ENCODE assay signal across 10 cellular contexts in genomic region chr12:47396902-47397663, GRCh38.
DNase-seq lines count a peak whose midpoint lies in the region; ATAC-seq, FAIRE-seq and TF ChIP-seq lines count a peak whose summit lies in the region.
"Had no signal": no experiment of that assay in that cellular context is flagged by ENCODE, and none has a peak within 500 bp of the region (broad histone marks: within the 10 kb centered on the region; RNA-seq: fewer than 3 reads in every experiment).

No MANE protein-coding gene starts in this region.

- no peaks in the 10 kb centered on the region for H3K79me2 ChIP-seq in K562 (ENCODE audit: control insufficient read depth, insufficient read depth, low read length)

- POLR2A ChIA-PET in Panc1 (lab: Charles Lee) = no interaction called here
- POLR2A ChIA-PET in K562 (lab: Yijun Ruan, JAX) = interaction anchor here (0.7 to 1.5 kb wide), 2 partner anchors 9 to 15 kb away, joined by 4 read pairs; no protein-coding TSS in a partner anchor

- BruUV-seq in Panc1 (replicated peaks; lab: Mats Ljungman, UMichigan) (no TSS peak), K562 (replicated peaks; lab: Mats Ljungman, UMichigan) (no TSS peak)

- no peak overlapping the region for H2BK5ac ChIP-seq in neuronal stem cell (ENCODE audit: low read length)

- H3K4me2 ChIP-seq in K562 (ENCODE audit: insufficient read depth, low read length) (no peak overlapping the region), neuronal stem cell (ENCODE audit: insufficient read depth, low read length, poor library complexity, severe bottlenecking) (no peak overlapping the region)

- TF ChIP-seq EP300 in K562 (IDR thresholded peaks at IDR 0.05; ENCODE audit: low read length) = no peak

- peaks cover 49 to 95% of the 10 kb centered on the region in 2 donors for H3K4me1 Mint-ChIP-seq in stimulated activated naive B cell treated with anti-CD40 and anti-IgM and Interleukin-4, amounts not matched to agents 10 μg/mL and 1 μg/mL and 100 μg/mL, for 72 hours

- no peaks in the 10 kb centered on the region for H3K27me3 Mint-ChIP-seq in stimulated activated naive B cell treated with anti-CD40 and anti-IgM and Interleukin-4, amounts not matched to agents 10 μg/mL and 1 μg/mL and 100 μg/mL, for 72 hours

- no peaks in the 10 kb centered on the region for H3K9me3 ChIP-seq in Panc1 (ENCODE audit: control insufficient read depth, insufficient read depth, low read depth, low read length)
- no peaks in the 10 kb centered on the region; the same call in 1 of the 2 replicates for H3K9me3 ChIP-seq in K562 (replicated peaks; ENCODE audit: control insufficient read depth, insufficient read depth, low read depth, low read length)
- peaks cover 0 to 4% of the 10 kb centered on the region in 2 donors for H3K9me3 ChIP-seq in neuronal stem cell (replicated peaks in 1 of 2; ENCODE audit: control insufficient read depth in 2 of 2, insufficient read depth in 1 of 2, low read depth in 1 of 2, low read length in 2 of 2)

- FAIRE-seq in K562 (lab: Jason Lieb, UNC) = no peak

- peaks cover 69 to 72% of the 10 kb centered on the region in 2 donors for H3K36me3 Mint-ChIP-seq in stimulated activated naive B cell treated with anti-CD40 and anti-IgM and Interleukin-4, amounts not matched to agents 10 μg/mL and 1 μg/mL and 100 μg/mL, for 72 hours

- no peak overlapping the region for H3K4me3 ChIP-seq in Panc1 (ENCODE audit: low read depth in 2 of 2, low read length in 2 of 2)
- H3K4me3 ChIP-seq in K562 = no peak overlapping the region
- H3K4me3 ChIP-seq in neuronal stem cell (ENCODE audit: low read length in 2 of 2) = peak overlapping the region in 1 of 2 donors; percentile 56
- H3K4me3 ChIP-seq: tibial artery had no signal

- H3K9me3 Mint-ChIP-seq in stimulated activated naive B cell treated with anti-CD40 and anti-IgM and Interleukin-4, amounts not matched to agents 10 μg/mL and 1 μg/mL and 100 μg/mL, for 72 hours = peaks cover 19 to 26% of the 10 kb centered on the region in 2 donors

- no peak overlapping the region for H3K14ac ChIP-seq in neuronal stem cell (ENCODE audit: low read length)

- no peak overlapping the region for H3K23ac ChIP-seq in neuronal stem cell (ENCODE audit: low read depth, low read length, poor library complexity)

- no peak overlapping the region for H2BK12ac ChIP-seq in neuronal stem cell (ENCODE audit: low read length)

- peak overlapping the region in 1 of 2 donors; percentile 35 for H3K4me3 Mint-ChIP-seq in stimulated activated naive B cell treated with anti-CD40 and anti-IgM and Interleukin-4, amounts not matched to agents 10 μg/mL and 1 μg/mL and 100 μg/mL, for 72 hours

- in situ Hi-C loops in Panc1 (cut with HindIII; ENCODE audit: low pct_unique_long_range_greater_than_20kb, low sequenced_read_pairs) (no loop called here), K562 (cut with MboI) (loop anchor here (5.0 kb wide), 1 partner anchor 365 kb away; no protein-coding TSS in a partner anchor)

- no peak for TF ChIP-seq RAD21 in K562 (CRISPR knock-in tag; conservative IDR thresholded peaks at IDR 0.05 in 1 of 2, IDR thresholded peaks at IDR 0.05 in 1 of 2)

- peak; percentile 38; the same call in 1 of the 2 replicates for ATAC-seq in Panc1
- no peak for ATAC-seq in K562
- ATAC-seq in stimulated activated naive B cell treated with anti-CD40 and anti-IgM and Interleukin-4, amounts not matched to agents 10 μg/mL and 1 μg/mL and 100 μg/mL, for 72 hours (replicated peaks) = peak; percentile 41 to 63
- ATAC-seq in HG02970 (IDR thresholded peaks at IDR 0.05; ENCODE audit: low FRiP score, unreplicated experiment) = no peak

- H3K79me1 ChIP-seq in neuronal stem cell (ENCODE audit: low read depth, low read length) = no peaks in the 10 kb centered on the region

- no peak overlapping the region for H2BK15ac ChIP-seq in neuronal stem cell (ENCODE audit: low read length)

- no peaks in the 10 kb centered on the region for H3K9me1 ChIP-seq in K562 (ENCODE audit: control insufficient read depth, insufficient read depth, low read length)

- H3K9ac ChIP-seq in K562 (ENCODE audit: insufficient read depth in 1 of 2, low read depth in 2 of 2, low read length in 2 of 2) (no peak overlapping the region), neuronal stem cell (ENCODE audit: low read depth, low read length, poor library complexity) (no peak overlapping the region)

- H3K4ac ChIP-seq in neuronal stem cell (ENCODE audit: low read length) = no peak overlapping the region

- H3K4me1 ChIP-seq in Panc1 (ENCODE audit: control insufficient read depth, insufficient read depth, low read length) (no peaks in the 10 kb centered on the region), K562 (replicated peaks in 1 of 2; ENCODE audit: control insufficient read depth in 2 of 2, insufficient read depth in 2 of 2, low read length in 2 of 2) (peaks cover 0 to 10% of the 10 kb centered on the region in 2 experiments; a peak in 1 of 5 replicates), neuronal stem cell (ENCODE audit: control insufficient read depth in 2 of 2, insufficient read depth in 1 of 2, low read depth in 1 of 2, low read length in 2 of 2) (no peaks in the 10 kb centered on the region)

- H4K8ac ChIP-seq in neuronal stem cell (ENCODE audit: low read depth, low read length) = no peak overlapping the region

- CTCF ChIA-PET in Panc1 (lab: Charles Lee) (interaction anchor here (1.0 kb wide), 1 partner anchor 32 kb away, joined by 3 read pairs; no protein-coding TSS in a partner anchor), K562 (lab: Yijun Ruan, JAX; ENCODE audit: low intra/inter-chr PET ratio) (no interaction called here)

- no peak overlapping the region for H4K91ac ChIP-seq in neuronal stem cell (ENCODE audit: low read depth, low read length, poor library complexity)

- intact Hi-C loops in Panc1 (cut with micrococcal nuclease; ENCODE audit: unreplicated experiment) (loop anchor here (5.0 kb wide), 1 partner anchor 365 kb away; no protein-coding TSS in a partner anchor), K562 (cut with micrococcal nuclease) (loop anchor here (2.0 to 5.0 kb wide), 4 partner anchors 36 to 364 kb away; no protein-coding TSS in a partner anchor)

- H2AFZ ChIP-seq in K562 (ENCODE audit: low read depth, low read length) = peak overlapping the region; percentile 60
- no peak overlapping the region for H2AFZ ChIP-seq in neuronal stem cell (ENCODE audit: low read length)

- peak overlapping the region; percentile 91 for H3K27ac Mint-ChIP-seq in stimulated activated naive B cell treated with anti-CD40 and anti-IgM and Interleukin-4, amounts not matched to agents 10 μg/mL and 1 μg/mL and 100 μg/mL, for 72 hours

- 42% methylated on average over 1 of the region's 1 CpG for WGBS in K562 (ENCODE audit: insufficient coverage, low coverage, missing lambda C conversion rate)
- WGBS in neuronal stem cell (ENCODE audit: extremely low coverage in 2 of 2, insufficient read length in 2 of 2, insufficient replicate concordance in 1 of 2), 2 donors = no CpG with 5 or more reads among the region's 1 CpG

- H2BK120ac ChIP-seq in neuronal stem cell (ENCODE audit: low read depth, low read length) = no peak overlapping the region

- H3K36me3 ChIP-seq in Panc1 (ENCODE audit: control insufficient read depth, insufficient read depth, low read length) (no peaks in the 10 kb centered on the region), K562 (ENCODE audit: control insufficient read depth, insufficient read depth, low read length) (no peaks in the 10 kb centered on the region), neuronal stem cell (replicated peaks in 1 of 2; ENCODE audit: control insufficient read depth in 2 of 2, insufficient read depth in 2 of 2, low read length in 2 of 2) (no peaks in the 10 kb centered on the region)
- H3K36me3 ChIP-seq: tibial artery had no signal

- H2AK5ac ChIP-seq in neuronal stem cell (ENCODE audit: low read depth, low read length) = no peak overlapping the region

- peak; percentile 26 for DNase-seq in activated T-cell treated with anti-CD3 and anti-CD28 coated beads for 4 hours
- DNase-seq in activated T-cell treated with anti-CD3 and anti-CD28 coated beads, Interleukin-2, amount 50 U/mL, for 1 hour = no peak
- DNase-seq in Panc1 (ENCODE audit: low read depth, low spot score) = no peak
- no peak for DNase-seq in K562 (ENCODE audit: extremely low read depth in 1 of 4, low spot score in 3 of 4)
- DNase-seq in stimulated activated naive B cell treated with anti-CD40 and anti-IgM and Interleukin-4, amounts not matched to agents 10 μg/mL and 1 μg/mL and 100 μg/mL, for 72 hours = no peak
- DNase-seq in 8988T = no peak
- DNase-seq in neuronal stem cell (ENCODE audit: low spot score) = no peak
- DNase-seq: retina, tibial artery had no signal

- H3K18ac ChIP-seq in neuronal stem cell (ENCODE audit: low read length) = no peak overlapping the region

- no peak for TF ChIP-seq POLR2A in K562 (conservative IDR thresholded peaks at IDR 0.05)

- no peak overlapping the region for H3K27ac ChIP-seq in Panc1 (ENCODE audit: low read length)
- no peak overlapping the region for H3K27ac ChIP-seq in K562 (ENCODE audit: extremely low read depth, low read depth, low read length)
- no peak overlapping the region for H3K27ac ChIP-seq in neuronal stem cell (replicated peaks; ENCODE audit: low read length)
- H3K27ac ChIP-seq: tibial artery had no signal

- H3K27me3 ChIP-seq in Panc1 (ENCODE audit: control insufficient read depth, insufficient read depth, low read length) (no peaks in the 10 kb centered on the region), K562 (ENCODE audit: control insufficient read depth in 2 of 2, insufficient read depth in 2 of 2, low read length in 2 of 2) (no peaks in the 10 kb centered on the region), neuronal stem cell (ENCODE audit: control insufficient read depth in 3 of 3, insufficient read depth in 3 of 3, low read depth in 1 of 3, low read length in 3 of 3) (no peaks in the 10 kb centered on the region)
- H3K27me3 ChIP-seq: tibial artery had no signal

- TF ChIP-seq CTCF in Panc1 (IDR thresholded peaks at IDR 0.05) (no peak), K562 (IDR thresholded peaks at IDR 0.05 in 2 of 3, conservative IDR thresholded peaks at IDR 0.05 in 1 of 3; ENCODE audit: insufficient read depth in 2 of 3, low read depth in 1 of 3, low read length in 3 of 3) (no peak)

- no peaks in the 10 kb centered on the region for H4K20me1 ChIP-seq in K562 (replicated peaks; ENCODE audit: control insufficient read depth, insufficient read depth, low read length)

TF ChIP-seq in K562, 482 proteins besides CTCF, POLR2A, EP300 and RAD21:
- TF ChIP-seq TBP (optimal IDR thresholded peaks at IDR 0.05; ENCODE audit: low read depth, low read length) (no peak), ZNF740 (CRISPR knock-in tag; IDR thresholded peaks at IDR 0.05) (no peak), ZNF740 (tag; IDR thresholded peaks at IDR 0.05) (peak in 1 of 2 experiments; percentile 23; a peak in 1 of 4 replicates)
TF ChIP-seq in K562: peak in this region for 1.

Comparison
In these comparisons a context has a peak if more than half of its experiments do, and no peak if none do; other contexts are left out.
1. ATAC-seq: peak in Panc1 (single experiment) and stimulated activated naive B cell treated with anti-CD40 and anti-IgM and Interleukin-4, amounts not matched to agents 10 μg/mL and 1 μg/mL and 100 μg/mL, for 72 hours (2 of 2); none in K562 (single experiment) and HG02970 (single experiment).